Comparison of ENCODE assay signal across 8 cellular contexts in genomic region chr5:54443264-54443663, GRCh38.
DNase-seq lines count a peak whose midpoint lies in the region; ATAC-seq lines count a peak whose summit lies in the region.

No MANE protein-coding gene starts in this region.

- ATAC-seq in HG03159 (IDR thresholded peaks at IDR 0.05; ENCODE audit: unreplicated experiment), result peak; percentile 48
- no peak for ATAC-seq in activated naive CD8-positive, alpha-beta T cell treated with anti-CD3 and anti-CD28 coated beads, Interleukin-2, amount 50 U/mL, for 24 hours
- ATAC-seq in GM21447 (IDR thresholded peaks at IDR 0.05; ENCODE audit: unreplicated experiment), result no peak

- H3K36me3 Mint-ChIP-seq in activated naive CD8-positive, alpha-beta T cell treated with anti-CD3 and anti-CD28 coated beads, Interleukin-2, amount 50 U/mL, for 24 hours (ENCODE audit: low read depth), result no peaks in the 10 kb centered on the region

- no peak overlapping the region for H3K4me3 Mint-ChIP-seq in activated naive CD8-positive, alpha-beta T cell treated with anti-CD3 and anti-CD28 coated beads, Interleukin-2, amount 50 U/mL, for 24 hours

- peak; percentile 67 for DNase-seq in EH (ENCODE audit: low read depth)
- peak; percentile 40 for DNase-seq in amniotic epithelial cell (ENCODE audit: low read depth)
- peak; percentile 33 for DNase-seq in medulla oblongata (ENCODE audit: extremely low spot score)
- no peak for DNase-seq in activated naive CD4-positive, alpha-beta T cell (lab: John Stamatoyannopoulos, UW)
- DNase-seq in stimulated activated CD4-positive, alpha-beta T cell treated with anti-CD3 and anti-CD28 coated beads, Interleukin-4, amount 100 ng/mL, for 1 hour, result no peak
- no peak for DNase-seq in activated naive CD8-positive, alpha-beta T cell treated with anti-CD3 and anti-CD28 coated beads, Interleukin-2, amount 50 U/mL, for 24 hours

- no peaks in the 10 kb centered on the region for H3K27me3 Mint-ChIP-seq in activated naive CD8-positive, alpha-beta T cell treated with anti-CD3 and anti-CD28 coated beads, Interleukin-2, amount 50 U/mL, for 24 hours

- no peaks in the 10 kb centered on the region for H3K9me3 Mint-ChIP-seq in activated naive CD8-positive, alpha-beta T cell treated with anti-CD3 and anti-CD28 coated beads, Interleukin-2, amount 50 U/mL, for 24 hours

- no peak overlapping the region for H3K27ac Mint-ChIP-seq in activated naive CD8-positive, alpha-beta T cell treated with anti-CD3 and anti-CD28 coated beads, Interleukin-2, amount 50 U/mL, for 24 hours

- peaks cover 16% of the 10 kb centered on the region for H3K4me1 Mint-ChIP-seq in activated naive CD8-positive, alpha-beta T cell treated with anti-CD3 and anti-CD28 coated beads, Interleukin-2, amount 50 U/mL, for 24 hours

Comparison
In these comparisons a context has a peak if more than half of its experiments do, and no peak if none do; other contexts are left out.
1. DNase-seq: peak in EH (single experiment), amniotic epithelial cell (single experiment) and medulla oblongata (single experiment); none in activated naive CD4-positive, alpha-beta T cell (0 of 4), stimulated activated CD4-positive, alpha-beta T cell treated with anti-CD3 and anti-CD28 coated beads, Interleukin-4, amount 100 ng/mL, for 1 hour (single experiment) and activated naive CD8-positive, alpha-beta T cell treated with anti-CD3 and anti-CD28 coated beads, Interleukin-2, amount 50 U/mL, for 24 hours (single experiment).